3 cellular contexts compared by ENCODE assay signal in the genomic region with DNA sequence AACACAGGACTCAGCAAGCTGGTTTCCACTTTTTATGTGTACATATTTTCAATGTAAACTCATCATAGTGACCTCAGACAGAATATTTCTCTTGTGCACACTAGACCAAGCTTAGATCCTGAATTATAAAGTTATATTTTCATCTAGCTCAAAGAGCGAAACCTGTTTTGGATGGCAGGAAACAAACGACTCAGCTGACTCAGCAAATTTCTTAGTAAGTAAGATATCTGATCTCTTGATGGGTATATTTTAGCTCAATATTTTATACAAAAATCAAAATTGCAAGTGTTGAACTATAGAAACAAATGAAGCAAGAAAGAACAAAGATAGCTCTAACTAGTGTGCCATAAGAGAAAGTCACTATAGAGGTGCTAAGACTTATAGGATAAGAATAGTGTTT.
TF ChIP-seq lines count a peak whose summit lies in the region.

No MANE protein-coding gene starts in this region.

TF ChIP-seq in A549, 52 proteins besides CTCF, POLR2A, EP300 and RAD21:
- peak; percentile 94 for TF ChIP-seq MAFK (IDR thresholded peaks at IDR 0.05; ENCODE audit: partially characterized antibody)
- no peak for TF ChIP-seq SMC3 (IDR thresholded peaks at IDR 0.05)
TF ChIP-seq in A549: peak in this region for 1.

TF ChIP-seq in GM23338, 12 proteins besides CTCF, POLR2A, EP300 and RAD21 (continues in another document):
- no peak for TF ChIP-seq JUNB (IDR thresholded peaks at IDR 0.05; ENCODE audit: unreplicated experiment)
- TF ChIP-seq, protein P1, sequence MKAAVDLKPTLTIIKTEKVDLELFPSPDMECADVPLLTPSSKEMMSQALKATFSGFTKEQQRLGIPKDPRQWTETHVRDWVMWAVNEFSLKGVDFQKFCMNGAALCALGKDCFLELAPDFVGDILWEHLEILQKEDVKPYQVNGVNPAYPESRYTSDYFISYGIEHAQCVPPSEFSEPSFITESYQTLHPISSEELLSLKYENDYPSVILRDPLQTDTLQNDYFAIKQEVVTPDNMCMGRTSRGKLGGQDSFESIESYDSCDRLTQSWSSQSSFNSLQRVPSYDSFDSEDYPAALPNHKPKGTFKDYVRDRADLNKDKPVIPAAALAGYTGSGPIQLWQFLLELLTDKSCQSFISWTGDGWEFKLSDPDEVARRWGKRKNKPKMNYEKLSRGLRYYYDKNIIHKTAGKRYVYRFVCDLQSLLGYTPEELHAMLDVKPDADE (IDR thresholded peaks at IDR 0.05) = no peak
- no peak for TF ChIP-seq STAT1 (IDR thresholded peaks at IDR 0.05; ENCODE audit: unreplicated experiment)
- TF ChIP-seq, protein P2, sequence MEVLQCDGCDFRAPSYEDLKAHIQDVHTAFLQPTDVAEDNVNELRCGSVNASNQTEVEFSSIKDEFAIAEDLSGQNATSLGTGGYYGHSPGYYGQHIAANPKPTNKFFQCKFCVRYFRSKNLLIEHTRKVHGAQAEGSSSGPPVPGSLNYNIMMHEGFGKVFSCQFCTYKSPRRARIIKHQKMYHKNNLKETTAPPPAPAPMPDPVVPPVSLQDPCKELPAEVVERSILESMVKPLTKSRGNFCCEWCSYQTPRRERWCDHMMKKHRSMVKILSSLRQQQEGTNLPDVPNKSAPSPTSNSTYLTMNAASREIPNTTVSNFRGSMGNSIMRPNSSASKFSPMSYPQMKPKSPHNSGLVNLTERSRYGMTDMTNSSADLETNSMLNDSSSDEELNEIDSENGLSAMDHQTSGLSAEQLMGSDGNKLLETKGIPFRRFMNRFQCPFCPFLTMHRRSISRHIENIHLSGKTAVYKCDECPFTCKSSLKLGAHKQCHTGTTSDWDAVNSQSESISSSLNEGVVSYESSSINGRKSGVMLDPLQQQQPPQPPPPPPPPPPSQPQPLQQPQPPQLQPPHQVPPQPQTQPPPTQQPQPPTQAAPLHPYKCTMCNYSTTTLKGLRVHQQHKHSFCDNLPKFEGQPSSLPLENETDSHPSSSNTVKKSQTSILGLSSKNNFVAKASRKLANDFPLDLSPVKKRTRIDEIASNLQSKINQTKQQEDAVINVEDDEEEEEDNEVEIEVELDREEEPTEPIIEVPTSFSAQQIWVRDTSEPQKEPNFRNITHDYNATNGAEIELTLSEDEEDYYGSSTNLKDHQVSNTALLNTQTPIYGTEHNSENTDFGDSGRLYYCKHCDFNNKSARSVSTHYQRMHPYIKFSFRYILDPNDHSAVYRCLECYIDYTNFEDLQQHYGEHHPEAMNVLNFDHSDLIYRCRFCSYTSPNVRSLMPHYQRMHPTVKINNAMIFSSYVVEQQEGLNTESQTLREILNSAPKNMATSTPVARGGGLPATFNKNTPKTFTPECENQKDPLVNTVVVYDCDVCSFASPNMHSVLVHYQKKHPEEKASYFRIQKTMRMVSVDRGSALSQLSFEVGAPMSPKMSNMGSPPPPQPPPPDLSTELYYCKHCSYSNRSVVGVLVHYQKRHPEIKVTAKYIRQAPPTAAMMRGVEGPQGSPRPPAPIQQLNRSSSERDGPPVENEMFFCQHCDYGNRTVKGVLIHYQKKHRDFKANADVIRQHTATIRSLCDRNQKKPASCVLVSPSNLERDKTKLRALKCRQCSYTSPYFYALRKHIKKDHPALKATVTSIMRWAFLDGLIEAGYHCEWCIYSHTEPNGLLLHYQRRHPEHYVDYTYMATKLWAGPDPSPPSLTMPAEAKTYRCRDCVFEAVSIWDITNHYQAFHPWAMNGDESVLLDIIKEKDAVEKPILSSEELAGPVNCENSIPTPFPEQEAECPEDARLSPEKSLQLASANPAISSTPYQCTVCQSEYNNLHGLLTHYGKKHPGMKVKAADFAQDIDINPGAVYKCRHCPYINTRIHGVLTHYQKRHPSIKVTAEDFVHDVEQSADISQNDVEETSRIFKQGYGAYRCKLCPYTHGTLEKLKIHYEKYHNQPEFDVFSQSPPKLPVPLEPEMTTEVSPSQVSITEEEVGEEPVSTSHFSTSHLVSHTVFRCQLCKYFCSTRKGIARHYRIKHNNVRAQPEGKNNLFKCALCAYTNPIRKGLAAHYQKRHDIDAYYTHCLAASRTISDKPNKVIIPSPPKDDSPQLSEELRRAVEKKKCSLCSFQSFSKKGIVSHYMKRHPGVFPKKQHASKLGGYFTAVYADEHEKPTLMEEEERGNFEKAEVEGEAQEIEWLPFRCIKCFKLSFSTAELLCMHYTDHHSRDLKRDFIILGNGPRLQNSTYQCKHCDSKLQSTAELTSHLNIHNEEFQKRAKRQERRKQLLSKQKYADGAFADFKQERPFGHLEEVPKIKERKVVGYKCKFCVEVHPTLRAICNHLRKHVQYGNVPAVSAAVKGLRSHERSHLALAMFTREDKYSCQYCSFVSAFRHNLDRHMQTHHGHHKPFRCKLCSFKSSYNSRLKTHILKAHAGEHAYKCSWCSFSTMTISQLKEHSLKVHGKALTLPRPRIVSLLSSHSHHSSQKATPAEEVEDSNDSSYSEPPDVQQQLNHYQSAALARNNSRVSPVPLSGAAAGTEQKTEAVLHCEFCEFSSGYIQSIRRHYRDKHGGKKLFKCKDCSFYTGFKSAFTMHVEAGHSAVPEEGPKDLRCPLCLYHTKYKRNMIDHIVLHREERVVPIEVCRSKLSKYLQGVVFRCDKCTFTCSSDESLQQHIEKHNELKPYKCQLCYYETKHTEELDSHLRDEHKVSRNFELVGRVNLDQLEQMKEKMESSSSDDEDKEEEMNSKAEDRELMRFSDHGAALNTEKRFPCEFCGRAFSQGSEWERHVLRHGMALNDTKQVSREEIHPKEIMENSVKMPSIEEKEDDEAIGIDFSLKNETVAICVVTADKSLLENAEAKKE (CRISPR knock-in tag; IDR thresholded peaks at IDR 0.05) = no peak
- TF ChIP-seq NANOG (IDR thresholded peaks at IDR 0.05; ENCODE audit: borderline replicate concordance) = no peak
- TF ChIP-seq ZNF331 (CRISPR knock-in tag; IDR thresholded peaks at IDR 0.05; ENCODE audit: low read depth) = no peak
- no peak for TF ChIP-seq EZH2 (IDR thresholded peaks at IDR 0.05; ENCODE audit: low read depth, unreplicated experiment)
- no peak for TF ChIP-seq CREB1 (CRISPR knock-in tag; IDR thresholded peaks at IDR 0.05; ENCODE audit: low read depth)
- TF ChIP-seq POLR2AphosphoS5 (IDR thresholded peaks at IDR 0.05; ENCODE audit: low read depth) = no peak
- TF ChIP-seq ZNF114 (CRISPR knock-in tag; IDR thresholded peaks at IDR 0.05) = no peak

TF ChIP-seq in H1, 55 proteins besides CTCF, POLR2A, EP300 and RAD21:
- TF ChIP-seq MAFK (IDR thresholded peaks at IDR 0.05; ENCODE audit: low read depth, low read length) (peak; percentile 98), TAF7 (optimal IDR thresholded peaks at IDR 0.05; ENCODE audit: borderline replicate concordance, low read depth, low read length) (no peak)
